ENCODE assay signal across 20 cellular contexts in genomic region chr5:51618234-51618633, GRCh38.
"Had no signal": no experiment of that assay in that cellular context is flagged by ENCODE, and none has a peak within 500 bp of the region (broad histone marks: within the 10 kb centered on the region; RNA-seq: fewer than 3 reads in every experiment).

No MANE protein-coding gene starts in this region.

- H3K4me1 ChIP-seq: parathyroid adenoma, right lobe of liver, upper lobe of right lung had no signal

- H3K4me3 ChIP-seq: right lobe of liver, skin epidermis, upper lobe of right lung had no signal

- DNase-seq: activated CD4-positive, alpha-beta T cell treated with anti-CD3 and anti-CD28 coated beads, Interleukin-2, amount 10 ng/mL, durations not matched to agents 24 days and 14 days; activated CD8-positive, alpha-beta memory T cell treated with anti-CD3 and anti-CD28 coated beads, Interleukin-2, amount 10 ng/mL, durations not matched to agents 7 days and 5 days; activated CD8-positive, alpha-beta T cell treated with anti-CD3 and anti-CD28 coated beads for 36 hours; activated gamma-delta T cell; activated naive CD4-positive, alpha-beta T cell treated with anti-CD3 and anti-CD28 coated beads, Interleukin-2, amount 50 U/mL, for 16 hours; activated naive CD8-positive, alpha-beta T cell treated with anti-CD3 and anti-CD28 coated beads, Interleukin-2, amount 50 U/mL, for 24 hours; activated T-cell treated with anti-CD3 and anti-CD28 coated beads for 4 hours; anterior cingulate cortex; brain microvascular endothelial cell; central memory CD4-positive, alpha-beta T cell; effector memory CD4-positive, alpha-beta T cell; foreskin melanocyte; nephron progenitor cell; nucleus accumbens; right lobe of liver; stimulated activated CD4-positive, alpha-beta T cell treated with anti-CD3 and anti-CD28 coated beads, Interleukin-2, amount 100 ng/mL, for 24 hours; T-helper 2 cell; upper lobe of right lung had no signal

- H3K27ac ChIP-seq: brain microvascular endothelial cell, parathyroid adenoma, right lobe of liver, skin epidermis, upper lobe of right lung had no signal

- H3K36me3 ChIP-seq: brain microvascular endothelial cell, right lobe of liver, upper lobe of right lung had no signal

- H3K9me3 ChIP-seq: right lobe of liver, upper lobe of right lung had no signal

- H3K27me3 ChIP-seq: brain microvascular endothelial cell, right lobe of liver, upper lobe of right lung had no signal
